9 cellular contexts compared by ENCODE assay signal in genomic region chr1:80656011-80656627, GRCh38.
DNase-seq lines count a peak whose midpoint lies in the region; ATAC-seq and TF ChIP-seq lines count a peak whose summit lies in the region.
"Had no signal": no experiment of that assay in that cellular context is flagged by ENCODE, and none has a peak within 500 bp of the region (broad histone marks: within the 10 kb centered on the region; RNA-seq: fewer than 3 reads in every experiment).

No MANE protein-coding gene starts in this region.

- no peaks in the 10 kb centered on the region for H3K27me3 Mint-ChIP-seq in chondrocyte (ENCODE audit: low read depth)
- H3K27me3 Mint-ChIP-seq: activated naive CD8-positive, alpha-beta T cell had no signal

- DNase-seq in DMS153 (lab: John Stamatoyannopoulos, UW) = peak; percentile 73
- peak; percentile 8 for DNase-seq in HK-2 (ENCODE audit: unreplicated experiment)
- no peak for DNase-seq in chondrocyte (ENCODE audit: low spot score)
- peak; percentile 44 for DNase-seq in stomach
- no peak for DNase-seq in NCI-H187 treated with DMSO at 0.1 percent for 48 hours (lab: John Stamatoyannopoulos, UW)
- no peak for DNase-seq in UCSD-AML1 (lab: John Stamatoyannopoulos, UW; ENCODE audit: unreplicated experiment)
- no peak for DNase-seq in psoas muscle

- H3K27me3 ChIP-seq in stomach (no peaks in the 10 kb centered on the region), psoas muscle (ENCODE audit: insufficient read depth in 3 of 3, low read length in 2 of 3) (no peaks in the 10 kb centered on the region)

- no peak overlapping the region for H3K4me3 ChIP-seq in stomach
- no peak overlapping the region for H3K4me3 ChIP-seq in psoas muscle

- no peak overlapping the region for H3K27ac Mint-ChIP-seq in chondrocyte (ENCODE audit: unreplicated experiment)
- H3K27ac Mint-ChIP-seq: activated naive CD8-positive, alpha-beta T cell had no signal

- H3K4me1 Mint-ChIP-seq in chondrocyte (ENCODE audit: low read depth) = peaks cover 3% of the 10 kb centered on the region

- ATAC-seq in GM21390 (IDR thresholded peaks at IDR 0.05; ENCODE audit: unreplicated experiment) (peak; percentile 81), psoas muscle (no peak)

- no peak for TF ChIP-seq POLR2A in stomach (IDR thresholded peaks at IDR 0.05)

- peaks cover 3% of the 10 kb centered on the region for H3K9me3 Mint-ChIP-seq in chondrocyte (ENCODE audit: low read depth)

- H3K4me3 Mint-ChIP-seq in chondrocyte (ENCODE audit: unreplicated experiment) = no peak overlapping the region
- H3K4me3 Mint-ChIP-seq: activated naive CD8-positive, alpha-beta T cell had no signal

- no peak for TF ChIP-seq EP300 in stomach (IDR thresholded peaks at IDR 0.05)

- H3K9me3 ChIP-seq in stomach (no peaks in the 10 kb centered on the region), psoas muscle (no peaks in the 10 kb centered on the region)

- H3K27ac ChIP-seq in stomach (peak overlapping the region in 1 of 5 donors; percentile 40), psoas muscle (no peak overlapping the region)

- 23 to 47% (median 35%) methylated on average over 2 of the region's 2 CpGs for WGBS in stomach, 5 donors
- WGBS in psoas muscle, 3 donors = 63 to 66% (median 64%) methylated on average over 2 of the region's 2 CpGs

- H3K4me1 ChIP-seq in stomach (peaks cover 0 to 15% (median 4%) of the 10 kb centered on the region in 4 donors), psoas muscle (no peaks in the 10 kb centered on the region)

- TF ChIP-seq CTCF in chondrocyte (IDR thresholded peaks at IDR 0.05) = peak; percentile 66
- TF ChIP-seq CTCF in stomach (IDR thresholded peaks at IDR 0.05) = peak in 4 of 7 experiments; percentile 16 to 43 (median 32)
- no peak for TF ChIP-seq CTCF in psoas muscle (IDR thresholded peaks at IDR 0.05)

- H3K36me3 ChIP-seq in stomach (no peaks in the 10 kb centered on the region), psoas muscle (ENCODE audit: insufficient read depth in 1 of 2, low read depth in 1 of 2) (no peaks in the 10 kb centered on the region)

- no peaks in the 10 kb centered on the region for H3K36me3 Mint-ChIP-seq in chondrocyte (ENCODE audit: low read depth)
- H3K36me3 Mint-ChIP-seq: activated naive CD8-positive, alpha-beta T cell had no signal

- intact Hi-C loops in stomach (cut with DNase I; ENCODE audit: low total_unique reads) = no loop called here
- intact Hi-C loops in psoas muscle (cut with DNase I) = no loop called here

Comparison
In these comparisons a context has a peak if more than half of its experiments do, and no peak if none do; other contexts are left out.
1. DNase-seq: peak in DMS153 (single experiment), HK-2 (single experiment) and stomach (single experiment); none in chondrocyte (single experiment), NCI-H187 treated with DMSO at 0.1 percent for 48 hours (single experiment), UCSD-AML1 (single experiment) and psoas muscle (0 of 2).